In the genomic region with DNA sequence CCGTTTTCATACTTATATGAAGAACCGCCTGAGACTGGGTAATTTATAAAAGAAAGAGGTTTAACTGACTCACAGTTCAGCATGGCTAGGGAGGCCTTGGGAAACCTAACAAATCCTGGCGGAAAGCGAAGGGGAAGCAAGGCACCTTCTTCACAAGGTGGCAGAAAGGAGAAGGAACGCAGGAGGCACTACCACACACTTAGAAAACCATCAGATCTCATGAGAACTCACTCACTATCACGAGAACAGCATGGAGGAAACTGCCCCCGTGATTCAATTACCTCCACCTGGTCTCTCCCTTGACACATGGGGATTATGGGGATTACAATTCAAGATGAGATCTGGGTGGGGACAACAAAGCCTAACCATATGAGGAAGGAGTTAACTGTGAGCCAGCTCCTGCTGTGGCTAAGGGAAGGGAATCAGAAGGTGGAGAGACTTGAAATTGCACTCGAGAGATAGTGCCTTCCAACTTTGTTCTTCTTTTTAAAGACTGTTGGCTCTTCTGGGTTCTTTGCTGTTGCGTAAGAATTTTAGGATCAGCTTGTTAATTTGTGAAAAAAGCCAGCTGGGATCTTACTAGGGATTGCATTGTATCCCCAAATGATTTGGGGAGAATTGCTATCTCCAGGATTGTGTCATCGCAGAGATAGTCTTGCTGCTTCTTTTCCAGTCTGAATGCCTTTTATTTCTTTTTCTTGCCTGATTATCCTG, we compare ENCODE assay signal across 19 cellular contexts. TPM values are rescaled to one million over a fixed set of nuclear protein-coding genes. Genes with fewer than 3 reads are reported as not detected.
DNase-seq lines count a peak whose midpoint lies in the region; ATAC-seq and TF ChIP-seq lines count a peak whose summit lies in the region.
"Had no signal": no experiment of that assay in that cellular context is flagged by ENCODE, and none has a peak within 500 bp of the region (broad histone marks: within the 10 kb centered on the region; RNA-seq: fewer than 3 reads in every experiment).

No MANE protein-coding gene starts in this region.

- intact Hi-C loops in psoas muscle (cut with DNase I) (no loop called here), OCI-LY7 (cut with micrococcal nuclease; ENCODE audit: unreplicated experiment) (no loop called here)

- H3K79me2 ChIP-seq in OCI-LY7 (ENCODE audit: insufficient read depth, low read depth, low read length): no peaks in the 10 kb centered on the region

- TF ChIP-seq CTCF in fibroblast of mammary gland (conservative IDR thresholded peaks at IDR 0.05; ENCODE audit: control insufficient read depth, insufficient read depth, low read depth, low read length) (no peak), psoas muscle (IDR thresholded peaks at IDR 0.05) (no peak), OCI-LY7 (conservative IDR thresholded peaks at IDR 0.05; ENCODE audit: low read length) (no peak)

- H3K4me1 ChIP-seq in psoas muscle (peaks cover 45% of the 10 kb centered on the region), OCI-LY7 (ENCODE audit: insufficient read depth, low read length, poor library complexity, severe bottlenecking) (peaks cover 10% of the 10 kb centered on the region)
- H3K4me1 ChIP-seq: breast epithelium had no signal

- no peaks in the 10 kb centered on the region for H3K9me2 ChIP-seq in OCI-LY7 (ENCODE audit: insufficient read depth, low read length)

- ATAC-seq in psoas muscle (peak in 1 of 4 donors; percentile 6), GM19035 (IDR thresholded peaks at IDR 0.05; ENCODE audit: unreplicated experiment) (no peak)
- ATAC-seq: activated naive CD4-positive, alpha-beta T cell treated with anti-CD3 and anti-CD28 coated beads, Interleukin-2, amount 50 U/mL, for 72 hours; Panc1 had no signal

- no peaks in the 10 kb centered on the region for H3K27me3 ChIP-seq in psoas muscle (ENCODE audit: insufficient read depth in 3 of 3, low read length in 2 of 3)
- H3K27me3 ChIP-seq: breast epithelium, pancreas had no signal

- DNase-seq in NCI-H524 (lab: John Stamatoyannopoulos, UW): peak; percentile 1 to 52
- DNase-seq in NCI-H524 treated with DMSO at 0.1 percent for 48 hours (lab: John Stamatoyannopoulos, UW): no peak
- DNase-seq in NOMO-1 treated with dmso at 0.1 percent for 144 hours (lab: John Stamatoyannopoulos, UW; ENCODE audit: unreplicated experiment): peak; percentile 7
- DNase-seq in fibroblast of mammary gland (ENCODE audit: low read depth): peak; percentile 47
- DNase-seq in psoas muscle: no peak
- no peak for DNase-seq in DMS53 treated with DMSO at 0.1 percent for 48 hours (lab: John Stamatoyannopoulos, UW; ENCODE audit: unreplicated experiment)
- DNase-seq in OCI-LY7 (ENCODE audit: low spot score): no peak
- DNase-seq: 8988T; activated CD4-positive, CD25-positive, alpha-beta regulatory T cell; midbrain; NCI-H446; pancreas; substantia nigra had no signal

- peaks cover 2 to 86% of the 10 kb centered on the region in 2 donors for H3K36me3 ChIP-seq in psoas muscle (ENCODE audit: insufficient read depth in 1 of 2, low read depth in 1 of 2)
- H3K36me3 ChIP-seq in OCI-LY7 (ENCODE audit: insufficient read depth, low read length): no peaks in the 10 kb centered on the region

- CTCF ChIA-PET in OCI-LY7 (lab: Charles Lee; ENCODE audit: unreplicated experiment): no interaction called here

- H2AFZ ChIP-seq in OCI-LY7 (ENCODE audit: low read length): no peak overlapping the region

- H4K20me1 ChIP-seq in OCI-LY7 (ENCODE audit: insufficient read depth, low read length): no peaks in the 10 kb centered on the region

- H3K27ac ChIP-seq in psoas muscle (peak overlapping the region; percentile 19), OCI-LY7 (ENCODE audit: low read depth, low read length, poor library complexity, severe bottlenecking) (no peak overlapping the region)
- H3K27ac ChIP-seq: breast epithelium, KMS-11, pancreas had no signal

- WGBS in psoas muscle, 3 donors: 63 to 80% (median 66%) methylated on average over 10 of the region's 10 CpGs

- H3K9me3 ChIP-seq in psoas muscle: no peaks in the 10 kb centered on the region
- no peaks in the 10 kb centered on the region for H3K9me3 ChIP-seq in OCI-LY7 (ENCODE audit: low read length)
- H3K9me3 ChIP-seq: breast epithelium, pancreas had no signal

- H3K4me3 ChIP-seq in fibroblast of mammary gland (ENCODE audit: control insufficient read depth, low read depth, low read length): no peak overlapping the region
- H3K4me3 ChIP-seq in psoas muscle: no peak overlapping the region
- no peak overlapping the region for H3K4me3 ChIP-seq in OCI-LY7 (ENCODE audit: low read depth, low read length, poor library complexity, severe bottlenecking)
- H3K4me3 ChIP-seq: breast epithelium, pancreas had no signal

- BruUV-seq in OCI-LY7 (replicated peaks; lab: Mats Ljungman, UMichigan): no TSS peak

- POLR2A ChIA-PET in OCI-LY7 (lab: Charles Lee): interaction anchor here (0.6 to 0.7 kb wide), 2 partner anchors 9 to 1170 kb away, joined by 3 to 12 read pairs; no protein-coding TSS in a partner anchor

- H3K4me2 ChIP-seq in OCI-LY7 (ENCODE audit: low read length): no peak overlapping the region
- H3K4me2 ChIP-seq: KMS-11 had no signal

RNA-seq across cellular contexts. Expression of a gene that starts 21.0 kb away (rescaled TPM):
- total RNA-seq in psoas muscle (100 to 1,000 TPM; 178 to 561 (median 312) TPM), OCI-LY7 (2022) (3.6 and 6.1 TPM in 2 replicates)
- polyA plus RNA-seq in psoas muscle: 100 to 1,000 TPM; 113 to 523 (median 518) TPM
- 0.33 and 0.60 TPM in 2 replicates for total RNA-seq in OCI-LY7 (2014; rRNA removed; shearing (Covaris generic))

RNA-seq across cellular contexts. Expression of a gene that starts 40.4 kb away (rescaled TPM):
- total RNA-seq in psoas muscle: under 1 TPM in 3 of 4 donors, not detected in 1; 0.10 to 0.83 (median 0.32) TPM
- polyA plus RNA-seq in psoas muscle: under 1 TPM; 0.07 to 0.21 (median 0.14) TPM
- 56.9 and 63.9 TPM in 2 replicates for total RNA-seq in OCI-LY7 (2014; rRNA removed; shearing (Covaris generic))
- total RNA-seq in OCI-LY7 (2022): 87.8 and 96.4 TPM in 2 replicates
- polyA plus RNA-seq: CD14-positive monocyte had no signal

Comparison
In these comparisons a context has a peak if more than half of its experiments do, and no peak if none do; other contexts are left out.
1. DNase-seq: peak in NCI-H524 (2 of 2), NOMO-1 treated with dmso at 0.1 percent for 144 hours (single experiment) and fibroblast of mammary gland (single experiment); none in NCI-H524 treated with DMSO at 0.1 percent for 48 hours (single experiment), psoas muscle (0 of 2), DMS53 treated with DMSO at 0.1 percent for 48 hours (single experiment) and OCI-LY7 (single experiment).
2. RNA of a gene that starts 21.0 kb away (total RNA-seq): 178 to 561 TPM in psoas muscle; 0.33 to 6.1 TPM in OCI-LY7; every median in the first group is over 10 times any median in the second.
3. RNA of a gene that starts 40.4 kb away (total RNA-seq): 56.9 to 96.4 TPM in OCI-LY7; 0.10 to 0.83 TPM in psoas muscle; every median in the first group is over 10 times any median in the second.